9 cellular contexts compared by ENCODE assay signal in the genomic region with DNA sequence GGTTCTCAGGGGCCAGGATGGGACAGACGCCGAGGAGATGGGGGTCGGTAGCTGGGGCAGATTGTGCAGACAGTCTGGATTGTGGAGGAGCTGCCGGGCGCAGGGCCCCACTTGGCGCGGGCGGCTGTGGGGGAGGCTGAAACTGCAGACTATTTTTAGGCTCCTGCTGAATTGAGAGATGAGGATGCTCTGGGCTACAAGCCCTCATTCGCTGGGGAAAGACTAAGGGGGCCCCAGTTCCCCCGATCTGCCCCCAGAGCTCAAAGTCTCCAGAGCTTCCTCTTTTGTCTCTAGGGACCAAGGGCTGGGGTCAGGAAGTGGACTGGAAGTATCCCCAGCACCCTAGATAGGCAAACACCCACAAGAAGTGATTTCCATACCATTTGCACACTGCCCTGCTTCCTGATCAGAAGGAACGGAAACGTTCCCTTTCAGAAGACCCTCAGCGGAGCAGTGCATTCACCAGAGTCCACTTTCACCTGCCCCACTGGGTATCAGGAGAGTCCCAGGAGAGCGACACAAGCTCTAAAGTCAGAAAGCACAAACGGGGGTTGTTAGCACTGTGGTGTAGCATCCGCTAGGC. TPM values are rescaled to one million over a fixed set of nuclear protein-coding genes. Genes with fewer than 3 reads are reported as not detected.
DNase-seq lines count a peak whose midpoint lies in the region; ATAC-seq and TF ChIP-seq lines count a peak whose summit lies in the region.
"Had no signal": no experiment of that assay in that cellular context is flagged by ENCODE, and none has a peak within 500 bp of the region (broad histone marks: within the 10 kb centered on the region; RNA-seq: fewer than 3 reads in every experiment).

No MANE protein-coding gene starts in this region.

- no peak overlapping the region for H3K4me3 ChIP-seq in testis

- ATAC-seq in HG03159 (IDR thresholded peaks at IDR 0.05; ENCODE audit: unreplicated experiment), result peak; percentile 30
- ATAC-seq in HG02870 (IDR thresholded peaks at IDR 0.05; ENCODE audit: unreplicated experiment), result no peak

- H3K4me1 ChIP-seq in testis, result peaks cover 58% of the 10 kb centered on the region

- H3K36me3 ChIP-seq in testis (ENCODE audit: low read depth, missing control alignments), result no peaks in the 10 kb centered on the region

- peaks cover 62% of the 10 kb centered on the region for H3K4me1 Mint-ChIP-seq in activated T-helper 2 cell treated with anti-CD3 and anti-CD28 coated beads, Interferon-gamma antibody, Interleukin-2, Interleukin-4, amounts not matched to agents 10 μg/mL and 5 μg/mL and 100 μg/mL, durations not matched to agents 14 hours and 24 hours and 36 hours (ENCODE audit: low read depth)

- no peaks in the 10 kb centered on the region for H3K9me3 Mint-ChIP-seq in activated T-helper 2 cell treated with anti-CD3 and anti-CD28 coated beads, Interferon-gamma antibody, Interleukin-2, Interleukin-4, amounts not matched to agents 10 μg/mL and 5 μg/mL and 100 μg/mL, durations not matched to agents 14 hours and 24 hours and 36 hours

- H3K27me3 ChIP-seq in testis, result no peaks in the 10 kb centered on the region

- no peak overlapping the region for H3K27ac ChIP-seq in testis

- no peak for TF ChIP-seq POLR2A in testis (IDR thresholded peaks at IDR 0.05)

- no peaks in the 10 kb centered on the region for H3K27me3 Mint-ChIP-seq in activated T-helper 2 cell treated with anti-CD3 and anti-CD28 coated beads, Interferon-gamma antibody, Interleukin-2, Interleukin-4, amounts not matched to agents 10 μg/mL and 5 μg/mL and 100 μg/mL, durations not matched to agents 14 hours and 24 hours and 36 hours (ENCODE audit: low read depth)

- H3K4me3 Mint-ChIP-seq in activated T-helper 2 cell treated with anti-CD3 and anti-CD28 coated beads, Interferon-gamma antibody, Interleukin-2, Interleukin-4, amounts not matched to agents 10 μg/mL and 5 μg/mL and 100 μg/mL, durations not matched to agents 14 hours and 24 hours and 36 hours (ENCODE audit: low read depth), result no peak overlapping the region

- no peak for TF ChIP-seq CTCF in testis (IDR thresholded peaks at IDR 0.05)

- peak; percentile 38 for DNase-seq in stimulated activated CD4-positive, alpha-beta T cell treated with anti-CD3 and anti-CD28 coated beads, Interleukin-4, amount 100 ng/mL, for 1 hour
- DNase-seq in stimulated activated CD4-positive, alpha-beta T cell treated with anti-CD3 and anti-CD28 coated beads, Interleukin-1b, Interleukin-23, amount 100 ng/mL, for 48 hours, result no peak
- no peak for DNase-seq in activated T-helper 2 cell treated with anti-CD3 and anti-CD28 coated beads, Interferon-gamma antibody, Interleukin-2, Interleukin-4, amounts not matched to agents 10 μg/mL and 5 μg/mL and 100 μg/mL, durations not matched to agents 14 hours and 24 hours and 36 hours (ENCODE audit: low spot score)
- DNase-seq in testis (peak; percentile 70), AG08395 (ENCODE audit: low spot score) (no peak), NCI-H1092 (lab: John Stamatoyannopoulos, UW) (no peak)
- DNase-seq: DMS53 had no signal

- peaks cover 21% of the 10 kb centered on the region for H3K36me3 Mint-ChIP-seq in activated T-helper 2 cell treated with anti-CD3 and anti-CD28 coated beads, Interferon-gamma antibody, Interleukin-2, Interleukin-4, amounts not matched to agents 10 μg/mL and 5 μg/mL and 100 μg/mL, durations not matched to agents 14 hours and 24 hours and 36 hours (ENCODE audit: low read depth)

- WGBS in testis, 2 donors, result 50 to 56% methylated on average over 15 to 16 of the region's 16 CpGs

- H3K27ac Mint-ChIP-seq in activated T-helper 2 cell treated with anti-CD3 and anti-CD28 coated beads, Interferon-gamma antibody, Interleukin-2, Interleukin-4, amounts not matched to agents 10 μg/mL and 5 μg/mL and 100 μg/mL, durations not matched to agents 14 hours and 24 hours and 36 hours, result peak overlapping the region; percentile 84

- intact Hi-C loops in activated T-helper 2 cell treated with anti-CD3 and anti-CD28 coated beads, Interferon-gamma antibody, Interleukin-2, Interleukin-4, amounts not matched to agents 10 μg/mL and 5 μg/mL and 100 μg/mL, durations not matched to agents 14 hours and 24 hours and 36 hours (cut with micrococcal nuclease), result loop anchor here (1.0 kb wide), 1 partner anchor 57 kb away; a partner anchor contains a TSS
- intact Hi-C loops in testis (cut with DNase I; ENCODE audit: low total_unique reads), result no loop called here

- H3K9me3 ChIP-seq in testis, result no peaks in the 10 kb centered on the region

RNA-seq across cellular contexts. Expression of a gene that starts 29.7 kb away (rescaled TPM):
- total RNA-seq in activated T-helper 2 cell treated with anti-CD3 and anti-CD28 coated beads, Interferon-gamma antibody, Interleukin-2, Interleukin-4, amounts not matched to agents 10 μg/mL and 5 μg/mL and 100 μg/mL, durations not matched to agents 14 hours and 24 hours and 36 hours, result 45.9 and 50.3 TPM in 2 replicates
- 100 to 1,000 TPM; 217 to 220 TPM for total RNA-seq in testis
- polyA plus RNA-seq in testis (ENCODE audit: insufficient read depth, low read depth, low replicate concordance), result 80.7 TPM

RNA-seq across cellular contexts. Expression of a gene that starts 36.6 kb away (rescaled TPM):
- not detected in 2 replicates for total RNA-seq in activated T-helper 2 cell treated with anti-CD3 and anti-CD28 coated beads, Interferon-gamma antibody, Interleukin-2, Interleukin-4, amounts not matched to agents 10 μg/mL and 5 μg/mL and 100 μg/mL, durations not matched to agents 14 hours and 24 hours and 36 hours
- total RNA-seq in testis, result 10 to 100 TPM; 74.3 to 76.4 TPM
- 76.2 TPM for polyA plus RNA-seq in testis (ENCODE audit: insufficient read depth, low read depth, low replicate concordance)

RNA-seq across cellular contexts. Expression of a gene that starts 56.9 kb away (rescaled TPM):
- 55.3 and 59.1 TPM in 2 replicates for total RNA-seq in activated T-helper 2 cell treated with anti-CD3 and anti-CD28 coated beads, Interferon-gamma antibody, Interleukin-2, Interleukin-4, amounts not matched to agents 10 μg/mL and 5 μg/mL and 100 μg/mL, durations not matched to agents 14 hours and 24 hours and 36 hours
- 10 to 100 TPM; 61.9 to 70.6 TPM for total RNA-seq in testis
- 104 TPM for polyA plus RNA-seq in testis (ENCODE audit: insufficient read depth, low read depth, low replicate concordance)

Comparison
In these comparisons a context has a peak if more than half of its experiments do, and no peak if none do; other contexts are left out.
1. DNase-seq: peak in stimulated activated CD4-positive, alpha-beta T cell treated with anti-CD3 and anti-CD28 coated beads, Interleukin-4, amount 100 ng/mL, for 1 hour (single experiment) and testis (single experiment); none in stimulated activated CD4-positive, alpha-beta T cell treated with anti-CD3 and anti-CD28 coated beads, Interleukin-1b, Interleukin-23, amount 100 ng/mL, for 48 hours (single experiment), activated T-helper 2 cell treated with anti-CD3 and anti-CD28 coated beads, Interferon-gamma antibody, Interleukin-2, Interleukin-4, amounts not matched to agents 10 μg/mL and 5 μg/mL and 100 μg/mL, durations not matched to agents 14 hours and 24 hours and 36 hours (single experiment), AG08395 (single experiment) and NCI-H1092 (single experiment).
2. RNA of a gene that starts 36.6 kb away (total RNA-seq): 74.3 to 76.4 TPM in testis; not detected in activated T-helper 2 cell treated with anti-CD3 and anti-CD28 coated beads, Interferon-gamma antibody, Interleukin-2, Interleukin-4, amounts not matched to agents 10 μg/mL and 5 μg/mL and 100 μg/mL, durations not matched to agents 14 hours and 24 hours and 36 hours; every median in the first group is over 10 times any median in the second.